Comparison of ENCODE assay signal across 1 cellular context in the genomic region with DNA sequence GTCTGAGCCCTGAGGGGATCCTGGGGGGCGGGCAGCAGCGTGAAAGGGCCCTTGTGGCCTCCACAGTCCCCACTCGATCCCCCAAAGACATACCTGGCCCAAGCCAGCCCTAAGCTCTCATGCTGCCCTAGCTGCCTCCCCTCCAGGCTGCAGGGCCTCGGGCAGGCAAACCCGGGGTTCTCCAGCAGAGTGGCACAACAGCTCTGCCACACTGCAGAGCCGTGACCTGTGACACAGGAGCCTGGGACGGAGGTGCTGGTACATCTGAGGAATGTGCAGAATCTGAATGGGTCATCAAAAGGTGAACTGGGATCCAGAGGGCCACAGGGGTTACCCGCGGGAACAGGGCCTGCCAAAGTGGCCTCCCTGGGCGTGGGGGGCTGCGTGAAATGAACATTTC.
TF ChIP-seq lines count a peak whose summit lies in the region.

No MANE protein-coding gene starts in this region.

TF ChIP-seq in IMR-90, 13 proteins besides CTCF, POLR2A, EP300 and RAD21:
- TF ChIP-seq, protein P1, sequence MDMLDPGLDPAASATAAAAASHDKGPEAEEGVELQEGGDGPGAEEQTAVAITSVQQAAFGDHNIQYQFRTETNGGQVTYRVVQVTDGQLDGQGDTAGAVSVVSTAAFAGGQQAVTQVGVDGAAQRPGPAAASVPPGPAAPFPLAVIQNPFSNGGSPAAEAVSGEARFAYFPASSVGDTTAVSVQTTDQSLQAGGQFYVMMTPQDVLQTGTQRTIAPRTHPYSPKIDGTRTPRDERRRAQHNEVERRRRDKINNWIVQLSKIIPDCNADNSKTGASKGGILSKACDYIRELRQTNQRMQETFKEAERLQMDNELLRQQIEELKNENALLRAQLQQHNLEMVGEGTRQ (IDR thresholded peaks at IDR 0.05; ENCODE audit: low read depth, low read length): no peak
- TF ChIP-seq RCOR1 (IDR thresholded peaks at IDR 0.05; ENCODE audit: insufficient replicate concordance, low read length) (no peak), MXI1 (IDR thresholded peaks at IDR 0.05; ENCODE audit: borderline replicate concordance, low read depth, low read length) (no peak), BHLHE40 (IDR thresholded peaks at IDR 0.05; ENCODE audit: low read depth, low read length) (no peak), NFE2L2 (IDR thresholded peaks at IDR 0.05; ENCODE audit: low read depth, low read length) (no peak), RFX5 (IDR thresholded peaks at IDR 0.05; ENCODE audit: low read depth, low read length) (no peak), CEBPB (IDR thresholded peaks at IDR 0.05; ENCODE audit: low read depth, low read length) (no peak), SMC3 (IDR thresholded peaks at IDR 0.05; ENCODE audit: low read depth, low read length) (no peak), FOS (IDR thresholded peaks at IDR 0.05; ENCODE audit: low read depth, low read length) (no peak), CHD1 (IDR thresholded peaks at IDR 0.05; ENCODE audit: low read depth, low read length) (no peak)
- TF ChIP-seq, protein P2, sequence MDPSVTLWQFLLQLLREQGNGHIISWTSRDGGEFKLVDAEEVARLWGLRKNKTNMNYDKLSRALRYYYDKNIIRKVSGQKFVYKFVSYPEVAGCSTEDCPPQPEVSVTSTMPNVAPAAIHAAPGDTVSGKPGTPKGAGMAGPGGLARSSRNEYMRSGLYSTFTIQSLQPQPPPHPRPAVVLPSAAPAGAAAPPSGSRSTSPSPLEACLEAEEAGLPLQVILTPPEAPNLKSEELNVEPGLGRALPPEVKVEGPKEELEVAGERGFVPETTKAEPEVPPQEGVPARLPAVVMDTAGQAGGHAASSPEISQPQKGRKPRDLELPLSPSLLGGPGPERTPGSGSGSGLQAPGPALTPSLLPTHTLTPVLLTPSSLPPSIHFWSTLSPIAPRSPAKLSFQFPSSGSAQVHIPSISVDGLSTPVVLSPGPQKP (IDR thresholded peaks at IDR 0.05; ENCODE audit: borderline replicate concordance, low read depth, low read length): no peak
